In the genomic region with DNA sequence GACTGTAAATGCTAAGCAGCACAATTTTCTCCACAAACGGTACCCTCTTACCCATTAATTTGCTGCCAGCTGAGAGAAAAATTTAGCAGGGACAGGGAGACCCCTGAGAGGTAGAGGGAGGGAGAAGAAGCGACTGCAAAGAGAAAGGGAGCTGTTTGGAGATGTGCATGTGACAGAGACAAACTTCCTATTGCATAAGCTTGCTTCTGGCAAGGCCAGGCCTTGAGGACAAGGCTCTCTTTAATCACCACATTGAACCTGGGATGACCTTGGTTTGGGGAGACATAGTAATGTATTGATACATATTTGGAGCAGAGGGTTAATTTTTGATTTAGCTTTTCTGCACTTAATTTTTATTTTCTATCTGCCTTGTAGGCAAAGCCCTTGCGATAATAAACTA, we compare ENCODE assay signal across 16 cellular contexts. TPM values are rescaled to one million over a fixed set of nuclear protein-coding genes. Genes with fewer than 3 reads are reported as not detected.
DNase-seq lines count a peak whose midpoint lies in the region; ATAC-seq and TF ChIP-seq lines count a peak whose summit lies in the region.
"Had no signal": no experiment of that assay in that cellular context is flagged by ENCODE, and none has a peak within 500 bp of the region (broad histone marks: within the 10 kb centered on the region; RNA-seq: fewer than 3 reads in every experiment).

No MANE protein-coding gene starts in this region.

- ATAC-seq in Right ventricle myocardium inferior, result peak; percentile 64
- peak; percentile 72 for ATAC-seq in upper lobe of right lung
- ATAC-seq: PC-3; stimulated activated naive B cell treated with anti-CD40 and anti-IgM and Interleukin-4, amounts not matched to agents 10 μg/mL and 1 μg/mL and 100 μg/mL, for 72 hours; T-helper 17 cell had no signal

- H3K4me3 ChIP-seq in left ventricle myocardium inferior (no peak overlapping the region), upper lobe of right lung (no peak overlapping the region)
- H3K4me3 ChIP-seq: coronary artery, pancreas had no signal

- TF ChIP-seq CTCF in left ventricle myocardium inferior (IDR thresholded peaks at IDR 0.05; ENCODE audit: borderline replicate concordance) (no peak), upper lobe of right lung (IDR thresholded peaks at IDR 0.05) (no peak)

- H3K27me3 ChIP-seq in left ventricle myocardium inferior (ENCODE audit: low read depth), result no peaks in the 10 kb centered on the region
- H3K27me3 ChIP-seq in upper lobe of right lung, result no peaks in the 10 kb centered on the region
- H3K27me3 ChIP-seq: pancreas had no signal

- no peaks in the 10 kb centered on the region for H3K4me1 ChIP-seq in left ventricle myocardium inferior
- H3K4me1 ChIP-seq in upper lobe of right lung, result no peaks in the 10 kb centered on the region
- H3K4me1 ChIP-seq: Caco-2, pancreas had no signal

- intact Hi-C loops in Right ventricle myocardium inferior (cut with DNase I) (no loop called here), left ventricle myocardium inferior (cut with micrococcal nuclease) (no loop called here), upper lobe of right lung (cut with DNase I) (no loop called here)

- no peaks in the 10 kb centered on the region for H3K36me3 ChIP-seq in left ventricle myocardium inferior
- H3K36me3 ChIP-seq in upper lobe of right lung, result no peaks in the 10 kb centered on the region
- H3K36me3 ChIP-seq: pancreas had no signal

- H3K27ac ChIP-seq in left ventricle myocardium inferior (replicated peaks) (no peak overlapping the region), upper lobe of right lung (no peak overlapping the region)
- H3K27ac ChIP-seq: coronary artery, pancreas had no signal

- no peaks in the 10 kb centered on the region for H3K9me3 ChIP-seq in left ventricle myocardium inferior (replicated peaks)
- H3K9me3 ChIP-seq in upper lobe of right lung, result no peaks in the 10 kb centered on the region
- H3K9me3 ChIP-seq: Caco-2, pancreas had no signal

- DNase-seq in Right ventricle myocardium inferior (ENCODE audit: missing footprints), result no peak
- DNase-seq in left ventricle myocardium inferior, result no peak
- peak; percentile 42 for DNase-seq in OCI-M1 (lab: John Stamatoyannopoulos, UW)
- peak; percentile 87 for DNase-seq in foreskin melanocyte
- DNase-seq in upper lobe of right lung, result no peak
- DNase-seq in HuH-7.5 (ENCODE audit: low spot score), result no peak
- DNase-seq in NCI-H1105 (lab: John Stamatoyannopoulos, UW), result no peak
- no peak for DNase-seq in NCI-H510A (lab: John Stamatoyannopoulos, UW)
- DNase-seq: ACHN; Caco-2; NCI-H1417 treated with DMSO at 0.1 percent for 48 hours; pancreas; stimulated activated naive B cell treated with anti-CD40 and anti-IgM and Interleukin-4, amounts not matched to agents 10 μg/mL and 1 μg/mL and 100 μg/mL, for 72 hours; T-helper 17 cell had no signal

RNA-seq across cellular contexts. Expression of a gene that starts 31.1 kb away (rescaled TPM):
- total RNA-seq in Right ventricle myocardium inferior (108 TPM), left ventricle myocardium inferior (90.8 TPM), upper lobe of right lung (23.7 TPM)

RNA-seq across cellular contexts. Expression of a gene that starts 46.2 kb away (rescaled TPM):
- total RNA-seq in Right ventricle myocardium inferior, result 169 TPM
- total RNA-seq in left ventricle myocardium inferior, result 184 TPM
- 109 TPM for total RNA-seq in upper lobe of right lung

Comparison
In these comparisons a context has a peak if more than half of its experiments do, and no peak if none do; other contexts are left out.
1. DNase-seq: peak in OCI-M1 (single experiment) and foreskin melanocyte (single experiment); none in Right ventricle myocardium inferior (single experiment), left ventricle myocardium inferior (single experiment), upper lobe of right lung (single experiment), HuH-7.5 (single experiment), NCI-H1105 (single experiment) and NCI-H510A (single experiment).